Comparison of ENCODE assay signal across 1 cellular context in the genomic region with DNA sequence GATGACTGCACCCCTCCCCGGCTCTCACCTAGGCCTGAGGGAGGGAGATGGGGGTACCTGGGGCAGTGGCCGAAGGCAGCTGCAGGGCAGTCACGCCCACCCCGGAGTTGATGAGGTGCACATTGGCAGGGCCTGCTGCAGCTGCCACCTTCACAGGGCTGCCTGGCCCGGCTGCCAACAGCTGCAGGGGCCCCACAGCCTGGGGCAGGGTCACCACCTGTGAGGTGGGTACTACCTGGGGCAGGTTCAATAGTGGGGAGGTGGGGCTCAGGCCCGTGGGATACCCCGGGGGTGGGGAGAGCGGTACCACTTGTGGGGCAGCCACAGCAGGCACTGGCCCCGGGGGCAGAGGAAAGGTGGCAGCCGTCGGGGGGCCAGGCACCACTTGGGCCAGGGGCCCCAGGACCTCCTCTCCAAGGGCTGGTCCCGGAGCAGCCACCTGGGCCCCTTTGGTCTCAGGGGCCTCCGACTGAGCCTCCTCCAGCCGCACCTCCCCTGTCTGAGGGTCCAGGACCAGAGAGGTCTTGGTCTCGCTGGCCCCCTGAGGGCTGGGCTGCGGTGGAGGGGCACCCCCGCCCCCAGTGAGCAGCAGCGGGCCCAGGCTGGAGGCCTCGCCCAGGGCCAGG.
TF ChIP-seq lines count a peak whose summit lies in the region.

No MANE protein-coding gene starts in this region.

TF ChIP-seq in HCT116, 20 proteins besides CTCF, POLR2A, EP300 and RAD21 (continued from another document):
- TF ChIP-seq, protein P1, sequence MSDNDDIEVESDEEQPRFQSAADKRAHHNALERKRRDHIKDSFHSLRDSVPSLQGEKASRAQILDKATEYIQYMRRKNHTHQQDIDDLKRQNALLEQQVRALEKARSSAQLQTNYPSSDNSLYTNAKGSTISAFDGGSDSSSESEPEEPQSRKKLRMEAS (IDR thresholded peaks at IDR 0.05) = no peak
- TF ChIP-seq EZH2 (IDR thresholded peaks at IDR 0.05) = no peak
- TF ChIP-seq, protein P2, sequence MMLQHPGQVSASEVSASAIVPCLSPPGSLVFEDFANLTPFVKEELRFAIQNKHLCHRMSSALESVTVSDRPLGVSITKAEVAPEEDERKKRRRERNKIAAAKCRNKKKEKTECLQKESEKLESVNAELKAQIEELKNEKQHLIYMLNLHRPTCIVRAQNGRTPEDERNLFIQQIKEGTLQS (IDR thresholded peaks at IDR 0.05) = no peak
